12 cellular contexts compared by ENCODE assay signal in the genomic region with DNA sequence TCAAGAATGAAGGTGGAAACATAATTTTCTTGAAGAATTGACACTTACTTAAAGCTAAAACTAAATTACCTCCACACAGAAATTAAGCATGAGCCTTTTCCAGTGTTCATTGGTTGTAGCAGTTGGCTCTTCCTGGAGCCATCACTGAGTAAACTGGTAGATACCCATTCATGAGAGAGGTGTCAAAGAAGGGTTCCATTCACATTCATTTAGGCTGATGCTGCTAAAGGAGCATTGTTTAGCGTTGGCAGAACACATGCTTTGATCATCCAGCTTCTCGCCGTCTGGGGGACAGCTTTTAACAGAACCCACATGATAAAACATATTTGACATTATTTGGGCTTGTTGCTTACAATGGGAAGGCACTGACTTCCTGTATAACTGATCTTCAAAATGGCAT.
"Had no signal": no experiment of that assay in that cellular context is flagged by ENCODE, and none has a peak within 500 bp of the region (broad histone marks: within the 10 kb centered on the region; RNA-seq: fewer than 3 reads in every experiment).

No MANE protein-coding gene starts in this region.

- H3K27ac Mint-ChIP-seq: activated naive CD4-positive, alpha-beta T cell treated with anti-CD3 and anti-CD28 coated beads, Interleukin-2, amount 10 ng/mL, durations not matched to agents 7 days and 5 days; neural progenitor cell had no signal

- H3K27ac ChIP-seq: epithelial cell of prostate, hepatocyte, neural progenitor cell, parathyroid adenoma had no signal

- DNase-seq: activated CD4-positive, alpha-beta T cell treated with anti-CD3 and anti-CD28 coated beads for 4 hours; activated naive CD4-positive, alpha-beta T cell treated with anti-CD3 and anti-CD28 coated beads, Interleukin-2, amount 10 ng/mL, durations not matched to agents 7 days and 5 days; amygdala; effector memory CD4-positive, alpha-beta T cell; retina; stimulated activated CD4-positive, alpha-beta T cell treated with anti-CD3 and anti-CD28 coated beads, Interleukin-4, amount 100 ng/mL, for 4 hours had no signal

- FAIRE-seq: urothelium cell line had no signal

- H3K36me3 ChIP-seq: neural progenitor cell had no signal

- H3K4me3 Mint-ChIP-seq: activated naive CD4-positive, alpha-beta T cell treated with anti-CD3 and anti-CD28 coated beads, Interleukin-2, amount 10 ng/mL, durations not matched to agents 7 days and 5 days; brain; neural progenitor cell had no signal

- H3K9me3 Mint-ChIP-seq: activated naive CD4-positive, alpha-beta T cell treated with anti-CD3 and anti-CD28 coated beads, Interleukin-2, amount 10 ng/mL, durations not matched to agents 7 days and 5 days; brain; neural progenitor cell had no signal

- H3K27me3 Mint-ChIP-seq: activated naive CD4-positive, alpha-beta T cell treated with anti-CD3 and anti-CD28 coated beads, Interleukin-2, amount 10 ng/mL, durations not matched to agents 7 days and 5 days; brain had no signal
